In the genomic region with DNA sequence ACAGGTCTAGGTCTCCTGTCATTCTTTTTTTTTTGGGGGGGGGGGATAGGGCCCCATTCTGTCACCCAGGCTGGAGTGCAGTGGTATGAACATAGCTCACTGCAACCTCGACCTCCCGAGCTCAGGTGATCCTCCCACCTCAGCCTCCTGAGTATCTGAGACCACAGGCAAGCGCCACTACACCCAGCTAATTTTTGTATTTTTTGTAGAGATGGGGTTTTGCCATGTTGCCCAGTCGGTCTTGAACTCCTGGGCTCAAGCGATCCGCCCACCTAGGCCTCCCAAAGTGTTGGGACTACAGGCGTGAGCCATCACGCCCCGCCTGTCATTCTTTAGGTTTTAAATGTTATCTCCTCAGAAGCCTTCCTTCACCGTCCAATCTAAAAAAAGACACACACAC, we compare ENCODE assay signal across 8 cellular contexts. TPM values are rescaled to one million over a fixed set of nuclear protein-coding genes. Genes with fewer than 3 reads are reported as not detected.
DNase-seq lines count a peak whose midpoint lies in the region; ATAC-seq and TF ChIP-seq lines count a peak whose summit lies in the region.

No MANE protein-coding gene starts in this region.

- DNase-seq in choroid plexus epithelial cell (ENCODE audit: low read depth) (no peak), sciatic nerve (ENCODE audit: low spot score) (no peak), epidermal melanocyte (ENCODE audit: insufficient read length, low spot score) (no peak)

- no peaks in the 10 kb centered on the region for H3K27me3 ChIP-seq in mucosa of stomach (ENCODE audit: control insufficient read depth, insufficient read depth, low read length)

- H3K9me3 ChIP-seq in KOPT-K1 (ENCODE audit: insufficient read depth, low read length, poor library complexity, severe bottlenecking) (no peaks in the 10 kb centered on the region), mucosa of stomach (ENCODE audit: control insufficient read depth, low read length) (no peaks in the 10 kb centered on the region)

- intact Hi-C loops in sciatic nerve (cut with DNase I), result no loop called here

- H3K9ac ChIP-seq in mucosa of stomach (ENCODE audit: low read length), result peak overlapping the region; percentile 75

- H3K27ac ChIP-seq in 22Rv1, result peak overlapping the region; percentile 85
- peak overlapping the region; percentile 95 for H3K27ac ChIP-seq in KOPT-K1 (ENCODE audit: low read depth, low read length, poor library complexity, severe bottlenecking)

- peak overlapping the region; percentile 100 for H3K4me3 ChIP-seq in choroid plexus epithelial cell (ENCODE audit: low read depth, low read length)
- peak overlapping the region; percentile 94 for H3K4me3 ChIP-seq in mucosa of stomach (ENCODE audit: low read length)

- peaks cover 70% of the 10 kb centered on the region for H3K36me3 ChIP-seq in KOPT-K1 (ENCODE audit: insufficient read depth, low read length)
- H3K36me3 ChIP-seq in mucosa of stomach (ENCODE audit: control insufficient read depth, insufficient read depth, low read length), result peaks cover 15% of the 10 kb centered on the region

- no peak for ATAC-seq in GM19395 (IDR thresholded peaks at IDR 0.05; ENCODE audit: unreplicated experiment)
- ATAC-seq in HG03280 (IDR thresholded peaks at IDR 0.05; ENCODE audit: unreplicated experiment), result no peak
- ATAC-seq in sciatic nerve, result no peak

- TF ChIP-seq CTCF in 22Rv1 (IDR thresholded peaks at IDR 0.05) (no peak), choroid plexus epithelial cell (conservative IDR thresholded peaks at IDR 0.05; ENCODE audit: low read depth, low read length) (no peak)

- peaks cover 12% of the 10 kb centered on the region for H3K4me1 ChIP-seq in mucosa of stomach (ENCODE audit: control insufficient read depth, insufficient read depth, low read length)

RNA-seq across cellular contexts. Expression of a gene that starts 0.8 kb away (rescaled TPM):
- 41.2 TPM for total RNA-seq in sciatic nerve

RNA-seq across cellular contexts. Expression of a gene that starts 0.8 kb away (rescaled TPM):
- 1.5 TPM for total RNA-seq in sciatic nerve

RNA-seq across cellular contexts. Expression of a gene that starts 25.1 kb away (rescaled TPM):
- total RNA-seq in sciatic nerve, result 33.6 TPM

RNA-seq across cellular contexts. Expression of a gene that starts 26.3 kb away (rescaled TPM):
- 20.0 TPM for total RNA-seq in sciatic nerve

RNA-seq across cellular contexts. Expression of a gene that starts 53.8 kb away (rescaled TPM):
- total RNA-seq in sciatic nerve, result 37.8 TPM
